In the genomic region with DNA sequence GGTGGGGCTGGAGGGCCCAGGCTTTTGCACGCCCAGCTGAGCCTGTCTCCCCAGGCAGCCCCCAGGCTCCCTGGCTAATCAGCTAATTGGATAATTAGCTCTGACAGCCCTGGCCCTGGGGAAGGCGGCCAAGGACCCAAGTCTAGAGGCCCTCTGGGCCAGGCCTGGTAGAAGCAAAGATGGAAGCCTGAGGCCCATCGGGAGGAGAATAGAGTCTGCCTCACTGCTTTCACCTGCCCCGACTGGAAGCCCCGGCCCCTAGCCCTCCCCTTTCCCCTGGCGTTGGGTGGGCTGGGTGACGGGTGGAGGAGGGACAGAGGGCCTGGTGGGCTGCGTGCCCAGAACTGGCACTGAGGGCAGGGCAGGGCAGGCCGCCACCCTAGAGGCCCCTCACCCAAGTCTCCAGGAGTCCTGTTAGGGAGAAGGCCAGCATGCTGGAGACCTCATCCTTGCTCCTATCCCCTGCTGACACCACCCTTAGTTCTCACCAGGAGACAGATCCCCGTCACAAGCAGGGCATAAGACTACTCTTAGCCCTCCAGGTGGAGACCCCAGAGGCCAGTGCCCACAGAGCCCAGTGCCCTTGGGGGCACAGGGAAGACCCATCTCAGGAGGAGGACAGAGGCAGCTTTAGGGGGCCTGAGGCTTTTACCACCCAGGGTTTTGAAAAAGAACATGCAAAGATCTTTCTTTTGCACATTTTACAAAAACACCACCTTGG, we compare ENCODE assay signal across 15 cellular contexts.
A peak's percentile ranks its signal among the peaks of the same experiment; 100 is the strongest.
DNase-seq lines count a peak whose midpoint lies in the region; ATAC-seq and TF ChIP-seq lines count a peak whose summit lies in the region.
"Had no signal": no experiment of that assay in that cellular context is flagged by ENCODE, and none has a peak within 500 bp of the region (broad histone marks: within the 10 kb centered on the region; RNA-seq: fewer than 3 reads in every experiment).

No MANE protein-coding gene starts in this region.

- DNase-seq in SIG-M5 treated with dmso at 0.1 percent for 504 hours (lab: John Stamatoyannopoulos, UW; ENCODE audit: unreplicated experiment): peak; percentile 48
- DNase-seq in SIG-M5 (lab: John Stamatoyannopoulos, UW): no peak
- DNase-seq in medulla oblongata (ENCODE audit: extremely low spot score): peak; percentile 9
- DNase-seq in tibial artery: no peak
- no peak for DNase-seq in activated CD4-positive, alpha-beta T cell treated with anti-CD3 and anti-CD28 coated beads for 48 hours
- DNase-seq: activated CD4-positive, CD25-positive, alpha-beta regulatory T cell; activated T-cell treated with anti-CD3 and anti-CD28 coated beads, Interleukin-2, amount 50 U/mL, for 24 hours; GOT3; NCI-H1092; NCI-H510A treated with DMSO at 0.1 percent for 48 hours had no signal

- H3K4me3 ChIP-seq in tibial artery: no peak overlapping the region
- H3K4me3 ChIP-seq: SJSA1 had no signal

- ATAC-seq in GM18858 (IDR thresholded peaks at IDR 0.05; ENCODE audit: unreplicated experiment): no peak
- no peak for ATAC-seq in HG03097 (IDR thresholded peaks at IDR 0.05; ENCODE audit: low FRiP score, unreplicated experiment)

- no peak for TF ChIP-seq CTCF in tibial artery (IDR thresholded peaks at IDR 0.05)

- peaks cover 11 to 90% (median 69%) of the 10 kb centered on the region in 4 donors for H3K4me1 ChIP-seq in tibial artery
- H3K4me1 ChIP-seq: SJSA1 had no signal

- H3K27ac ChIP-seq in angular gyrus (ENCODE audit: low read depth, low read length) (peak overlapping the region; percentile 11), tibial artery (peak overlapping the region; percentile 90 to 94)
- H3K27ac ChIP-seq: epithelial cell of prostate, SJSA1 had no signal

- H3K9me3 ChIP-seq in tibial artery: no peaks in the 10 kb centered on the region
- H3K9me3 ChIP-seq: SJSA1 had no signal

- intact Hi-C loops in tibial artery (cut with DNase I; ENCODE audit: low total_unique reads): no loop called here

- no peaks in the 10 kb centered on the region for H3K27me3 ChIP-seq in tibial artery
- H3K27me3 ChIP-seq: SJSA1 had no signal

- peaks cover 4 to 52% (median 19%) of the 10 kb centered on the region in 3 donors for H3K36me3 ChIP-seq in tibial artery

Comparison
In these comparisons a context has a peak if more than half of its experiments do, and no peak if none do; other contexts are left out.
1. DNase-seq: peak in SIG-M5 treated with dmso at 0.1 percent for 504 hours (single experiment) and medulla oblongata (single experiment); none in SIG-M5 (single experiment), tibial artery (0 of 2) and activated CD4-positive, alpha-beta T cell treated with anti-CD3 and anti-CD28 coated beads for 48 hours (single experiment).